In genomic region chr2:25257032-25257455, GRCh38 we compare ENCODE assay signal across 9 cellular contexts.
A peak's percentile ranks its signal among the peaks of the same experiment; 100 is the strongest.
DNase-seq lines count a peak whose midpoint lies in the region; ATAC-seq and TF ChIP-seq lines count a peak whose summit lies in the region.
"Had no signal": no experiment of that assay in that cellular context is flagged by ENCODE, and none has a peak within 500 bp of the region (broad histone marks: within the 10 kb centered on the region; RNA-seq: fewer than 3 reads in every experiment).

No MANE protein-coding gene starts in this region.

- no peak for ATAC-seq in mucosa of descending colon
- ATAC-seq in HG02840 (IDR thresholded peaks at IDR 0.05; ENCODE audit: low FRiP score, unreplicated experiment), result no peak

- no peak for TF ChIP-seq CTCF in glutamatergic neuron (IDR thresholded peaks at IDR 0.05; ENCODE audit: partially characterized antibody, unreplicated experiment)
- TF ChIP-seq CTCF in mucosa of descending colon (IDR thresholded peaks at IDR 0.05), result no peak

- in situ Hi-C loops in G401 (cut with HindIII; ENCODE audit: low sequenced_read_pairs), result no loop called here

- peak overlapping the region; percentile 63 for H3K4me3 Mint-ChIP-seq in glutamatergic neuron (ENCODE audit: unreplicated experiment)
- H3K4me3 Mint-ChIP-seq: stimulated activated naive CD8-positive, alpha-beta T cell treated with anti-CD3 and anti-CD28 coated beads, Interleukin-15, Interleukin-2, amounts not matched to agents 100 ng/mL and 50 ng/mL, for 24 hours had no signal

- peaks cover 12% of the 10 kb centered on the region for H3K9me3 Mint-ChIP-seq in glutamatergic neuron (ENCODE audit: unreplicated experiment)
- H3K9me3 Mint-ChIP-seq: stimulated activated naive CD8-positive, alpha-beta T cell treated with anti-CD3 and anti-CD28 coated beads, Interleukin-15, Interleukin-2, amounts not matched to agents 100 ng/mL and 50 ng/mL, for 24 hours had no signal

- peaks cover 58% of the 10 kb centered on the region for H3K4me1 Mint-ChIP-seq in glutamatergic neuron (ENCODE audit: low read depth, unreplicated experiment)

- peaks cover 16% of the 10 kb centered on the region for H3K36me3 Mint-ChIP-seq in glutamatergic neuron (ENCODE audit: unreplicated experiment)

- DNase-seq in G401 (ENCODE audit: low spot score) (peak; percentile 94), SK-N-DZ (ENCODE audit: low spot score) (peak; percentile 73), glutamatergic neuron (peak; percentile 60), renal cortical epithelial cell (ENCODE audit: low read depth) (peak; percentile 12), mucosa of descending colon (no peak), NCI-H446 treated with DMSO at 0.1 percent for 48 hours (lab: John Stamatoyannopoulos, UW) (no peak)
- no peak for DNase-seq in stimulated activated CD4-positive, alpha-beta T cell treated with anti-CD3 and anti-CD28 coated beads, Interleukin-4, amount 100 ng/mL, for 1 hour

- H3K27ac Mint-ChIP-seq in glutamatergic neuron (ENCODE audit: unreplicated experiment), result peak overlapping the region; percentile 97

- intact Hi-C loops in mucosa of descending colon (cut with DNase I, micrococcal nuclease), result no loop called here

- H3K36me3 ChIP-seq in mucosa of descending colon (ENCODE audit: low read depth), result no peaks in the 10 kb centered on the region

- no peaks in the 10 kb centered on the region for H3K9me3 ChIP-seq in mucosa of descending colon

- H3K27me3 Mint-ChIP-seq in glutamatergic neuron (ENCODE audit: unreplicated experiment), result peaks cover 14% of the 10 kb centered on the region
- H3K27me3 Mint-ChIP-seq: stimulated activated naive CD8-positive, alpha-beta T cell treated with anti-CD3 and anti-CD28 coated beads, Interleukin-15, Interleukin-2, amounts not matched to agents 100 ng/mL and 50 ng/mL, for 24 hours had no signal

- H3K4me3 ChIP-seq in mucosa of descending colon, result no peak overlapping the region

- H3K4me1 ChIP-seq in mucosa of descending colon (ENCODE audit: low read depth), result peaks cover 3% of the 10 kb centered on the region

Comparison
In these comparisons a context has a peak if more than half of its experiments do, and no peak if none do; other contexts are left out.
1. DNase-seq: peak in G401 (single experiment), SK-N-DZ (single experiment), glutamatergic neuron (single experiment) and renal cortical epithelial cell (single experiment); none in mucosa of descending colon (0 of 3), stimulated activated CD4-positive, alpha-beta T cell treated with anti-CD3 and anti-CD28 coated beads, Interleukin-4, amount 100 ng/mL, for 1 hour (single experiment) and NCI-H446 treated with DMSO at 0.1 percent for 48 hours (single experiment).